21 cellular contexts compared by ENCODE assay signal in the genomic region with DNA sequence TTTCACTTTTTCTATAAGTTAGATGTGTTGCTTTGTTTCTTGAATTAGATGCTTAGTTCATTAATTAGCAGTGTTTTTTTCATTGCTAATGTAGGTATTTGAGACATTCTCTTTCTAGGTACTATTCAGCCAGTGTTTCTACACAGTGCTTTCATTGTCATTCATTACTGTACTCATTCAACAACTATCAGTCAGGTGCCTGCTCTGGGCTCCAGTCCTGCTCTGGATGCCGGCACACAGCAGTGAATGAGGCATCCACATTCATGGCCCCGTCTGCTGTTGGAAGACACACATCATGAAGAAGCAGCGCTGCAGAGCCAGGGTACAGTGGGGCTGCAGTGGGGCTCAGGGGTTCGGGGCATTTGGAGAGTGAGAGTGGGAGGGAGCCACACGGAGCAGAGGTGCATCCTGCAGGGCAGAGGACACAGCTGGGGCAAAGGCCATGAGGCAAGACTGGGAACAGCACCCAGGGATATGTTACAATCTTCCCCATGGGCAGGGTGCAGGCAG.
"Had no signal": no experiment of that assay in that cellular context is flagged by ENCODE, and none has a peak within 500 bp of the region (broad histone marks: within the 10 kb centered on the region; RNA-seq: fewer than 3 reads in every experiment).

No MANE protein-coding gene starts in this region.

- H3K27ac ChIP-seq: HL-60, KMS-11, RWPE1 had no signal

- DNase-seq: Kasumi-1, MM.1S, NCI-H1092 treated with DMSO at 0.1 percent for 48 hours, NCI-H1436, NCI-H187, NCI-H2029, NCI-H2081 treated with DMSO at 0.1 percent for 48 hours, NCI-H2171, NCI-H226, NCI-H446 treated with DMSO at 0.1 percent for 48 hours, NCI-H69, NCI-H774, PC-3, SHP77 had no signal

- H3K4me3 Mint-ChIP-seq: IgD-negative memory B cell had no signal

- H3K27ac Mint-ChIP-seq: IgD-negative memory B cell had no signal

- H3K36me3 Mint-ChIP-seq: IgD-negative memory B cell had no signal

- H3K4me2 ChIP-seq: KMS-11 had no signal

- ATAC-seq: K562, Panc1, PC-3, SK-N-SH treated with all-trans-retinoic acid at 6 μM for 48 hours had no signal

- H3K9ac ChIP-seq: KMS-11 had no signal

- H3K4me3 ChIP-seq: K562 had no signal
